In genomic region chr4:47122592-47123291, GRCh38 we compare ENCODE assay signal across 8 cellular contexts.
A peak's percentile ranks its signal among the peaks of the same experiment; 100 is the strongest.
DNase-seq lines count a peak whose midpoint lies in the region; ATAC-seq and TF ChIP-seq lines count a peak whose summit lies in the region.

No MANE protein-coding gene starts in this region.

- H3K4me3 ChIP-seq in vagina, result no peak overlapping the region

- no peak overlapping the region for H3K4me3 Mint-ChIP-seq in nephron

- intact Hi-C loops in vagina (cut with DNase I), result no loop called here

- no peaks in the 10 kb centered on the region for H3K27me3 ChIP-seq in vagina

- H3K36me3 Mint-ChIP-seq in nephron (ENCODE audit: low read depth), result no peaks in the 10 kb centered on the region

- no peaks in the 10 kb centered on the region for H3K36me3 ChIP-seq in vagina

- H3K27ac Mint-ChIP-seq in nephron, result no peak overlapping the region

- ATAC-seq in GM21381 (IDR thresholded peaks at IDR 0.05; ENCODE audit: unreplicated experiment) (peak; percentile 95), HG03571 (IDR thresholded peaks at IDR 0.05; ENCODE audit: unreplicated experiment) (peak; percentile 83)

- peak; percentile 75 to 87 (median 80) for TF ChIP-seq CTCF in nephron (IDR thresholded peaks at IDR 0.05; ENCODE audit: unreplicated experiment in 3 of 3)
- TF ChIP-seq CTCF in vagina (IDR thresholded peaks at IDR 0.05), result peak in 2 of 3 experiments; percentile 31 to 33

- peaks cover 4% of the 10 kb centered on the region for H3K4me1 Mint-ChIP-seq in nephron

- DNase-seq in EL (peak; percentile 77), NOMO-1 treated with DMSO at 0.1 percent for 48 hours (lab: John Stamatoyannopoulos, UW; ENCODE audit: unreplicated experiment) (peak; percentile 84), activated T-cell treated with anti-CD3 and anti-CD28 coated beads for 1 hour (ENCODE audit: low read depth) (peak; percentile 4), fibroblast of gingiva (ENCODE audit: low read depth) (peak; percentile 44), vagina (ENCODE audit: extremely low spot score in 2 of 2) (no peak)

- no peaks in the 10 kb centered on the region for H3K9me3 ChIP-seq in vagina

- no peaks in the 10 kb centered on the region for H3K27me3 Mint-ChIP-seq in nephron (ENCODE audit: low read depth)

- no peak overlapping the region for H3K27ac ChIP-seq in vagina

- no peaks in the 10 kb centered on the region for H3K9me3 Mint-ChIP-seq in nephron

- no peaks in the 10 kb centered on the region for H3K4me1 ChIP-seq in vagina

- no peak for TF ChIP-seq POLR2A in vagina (IDR thresholded peaks at IDR 0.05)

Comparison
In these comparisons a context has a peak if more than half of its experiments do, and no peak if none do; other contexts are left out.
1. DNase-seq: peak in EL (single experiment), NOMO-1 treated with DMSO at 0.1 percent for 48 hours (single experiment), activated T-cell treated with anti-CD3 and anti-CD28 coated beads for 1 hour (single experiment) and fibroblast of gingiva (single experiment); none in vagina (0 of 2).